In genomic region chr16:50336884-50337283, GRCh38 we compare ENCODE assay signal across 28 cellular contexts. TPM values are rescaled to one million over a fixed set of nuclear protein-coding genes. Genes with fewer than 3 reads are reported as not detected.
A peak's percentile ranks its signal among the peaks of the same experiment; 100 is the strongest.
DNase-seq lines count a peak whose midpoint lies in the region; ATAC-seq and TF ChIP-seq lines count a peak whose summit lies in the region.
"Had no signal": no experiment of that assay in that cellular context is flagged by ENCODE, and none has a peak within 500 bp of the region (broad histone marks: within the 10 kb centered on the region; RNA-seq: fewer than 3 reads in every experiment).

No MANE protein-coding gene starts in this region.

- H3K4me3 ChIP-seq in tibial artery = no peak overlapping the region
- H3K4me3 ChIP-seq: heart left ventricle, lower lobe of right lung, smooth muscle cell, stomach, tibial nerve had no signal

- H3K27ac Mint-ChIP-seq in activated naive CD4-positive, alpha-beta T cell treated with anti-CD3 and anti-CD28 coated beads for 36 hours = peak overlapping the region; percentile 89
- H3K27ac Mint-ChIP-seq in activated CD4-positive, alpha-beta memory T cell treated with anti-CD3 and anti-CD28 coated beads for 36 hours = peak overlapping the region; percentile 28
- H3K27ac Mint-ChIP-seq in immature natural killer cell = peak overlapping the region; percentile 94 to 100 (median 98)
- H3K27ac Mint-ChIP-seq in glutamatergic neuron (ENCODE audit: unreplicated experiment) = no peak overlapping the region

- H3K36me3 ChIP-seq in tibial artery = peaks cover 0 to 30% (median 23%) of the 10 kb centered on the region in 3 donors

- no peaks in the 10 kb centered on the region for H3K27me3 ChIP-seq in tibial artery
- H3K27me3 ChIP-seq: heart left ventricle, stomach, tibial nerve had no signal

- CTCF ChIA-PET in activated naive CD4-positive, alpha-beta T cell treated with anti-CD3 and anti-CD28 coated beads for 36 hours (lab: Charles Lee) = interaction anchor here (0.7 to 3.5 kb wide), 4 partner anchors 9 to 326 kb away, joined by 3 to 29 read pairs (median 4); no protein-coding TSS in a partner anchor
- CTCF ChIA-PET in activated CD4-positive, alpha-beta memory T cell treated with anti-CD3 and anti-CD28 coated beads for 36 hours (lab: Charles Lee) = interaction anchor here (0.7 to 6.3 kb wide), 3 partner anchors 9 to 25 kb away, joined by 3 to 93 read pairs (median 4); no protein-coding TSS in a partner anchor

- peaks cover 33% of the 10 kb centered on the region for H3K36me3 Mint-ChIP-seq in activated naive CD4-positive, alpha-beta T cell treated with anti-CD3 and anti-CD28 coated beads for 36 hours (ENCODE audit: low read depth)
- H3K36me3 Mint-ChIP-seq in activated CD4-positive, alpha-beta memory T cell treated with anti-CD3 and anti-CD28 coated beads for 36 hours = peaks cover 35% of the 10 kb centered on the region
- peaks cover 21 to 46% (median 27%) of the 10 kb centered on the region in 3 donors for H3K36me3 Mint-ChIP-seq in immature natural killer cell
- H3K36me3 Mint-ChIP-seq in glutamatergic neuron (ENCODE audit: unreplicated experiment) = peaks cover 2% of the 10 kb centered on the region

- H3K4me3 Mint-ChIP-seq in activated naive CD4-positive, alpha-beta T cell treated with anti-CD3 and anti-CD28 coated beads for 36 hours = no peak overlapping the region
- no peak overlapping the region for H3K4me3 Mint-ChIP-seq in activated CD4-positive, alpha-beta memory T cell treated with anti-CD3 and anti-CD28 coated beads for 36 hours
- H3K4me3 Mint-ChIP-seq in immature natural killer cell (peak overlapping the region in 3 of 5 donors; percentile 71 to 86 (median 73)), glutamatergic neuron (ENCODE audit: unreplicated experiment) (no peak overlapping the region)

- intact Hi-C loops in activated naive CD4-positive, alpha-beta T cell treated with anti-CD3 and anti-CD28 coated beads for 36 hours (cut with micrococcal nuclease) = loop anchor here (5.0 to 10.0 kb wide), 2 partner anchors 270 to 1972 kb away; partner anchors contain the start of gene HEATR3
- intact Hi-C loops in activated CD4-positive, alpha-beta memory T cell treated with anti-CD3 and anti-CD28 coated beads for 36 hours (cut with micrococcal nuclease) = loop anchor here (5.0 to 10.0 kb wide), 4 partner anchors 312 to 1725 kb away; partner anchors contain the start of genes CNEP1R1, N4BP1 and SNX20
- intact Hi-C loops in tibial artery (cut with DNase I; ENCODE audit: low total_unique reads) = no loop called here

- peak overlapping the region; percentile 8 to 72 for H3K27ac ChIP-seq in tibial artery
- H3K27ac ChIP-seq: heart left ventricle, lower lobe of right lung, parathyroid adenoma had no signal

- no peaks in the 10 kb centered on the region for H3K9me3 Mint-ChIP-seq in activated naive CD4-positive, alpha-beta T cell treated with anti-CD3 and anti-CD28 coated beads for 36 hours
- H3K9me3 Mint-ChIP-seq in activated CD4-positive, alpha-beta memory T cell treated with anti-CD3 and anti-CD28 coated beads for 36 hours = no peaks in the 10 kb centered on the region
- H3K9me3 Mint-ChIP-seq in immature natural killer cell (no peaks in the 10 kb centered on the region), glutamatergic neuron (ENCODE audit: unreplicated experiment) (no peaks in the 10 kb centered on the region)
- H3K9me3 Mint-ChIP-seq: T-helper 1 cell treated with Interleukin-12 subunit alpha and Interleukin-12 subunit beta and Interleukin-4 antibody, amounts not matched to agents 30 μg/mL and 1 μg/mL, for 36 hours had no signal

- no peaks in the 10 kb centered on the region for H3K27me3 Mint-ChIP-seq in activated naive CD4-positive, alpha-beta T cell treated with anti-CD3 and anti-CD28 coated beads for 36 hours (ENCODE audit: low read depth)
- H3K27me3 Mint-ChIP-seq in activated CD4-positive, alpha-beta memory T cell treated with anti-CD3 and anti-CD28 coated beads for 36 hours = no peaks in the 10 kb centered on the region
- H3K27me3 Mint-ChIP-seq in immature natural killer cell (ENCODE audit: low read depth in 3 of 3) (peaks cover 5 to 28% (median 13%) of the 10 kb centered on the region in 3 donors), glutamatergic neuron (ENCODE audit: unreplicated experiment) (no peaks in the 10 kb centered on the region)

- H3K4me1 Mint-ChIP-seq in activated naive CD4-positive, alpha-beta T cell treated with anti-CD3 and anti-CD28 coated beads for 36 hours (ENCODE audit: low read depth) = peaks cover 62% of the 10 kb centered on the region
- H3K4me1 Mint-ChIP-seq in activated CD4-positive, alpha-beta memory T cell treated with anti-CD3 and anti-CD28 coated beads for 36 hours (ENCODE audit: low read depth) = peaks cover 66% of the 10 kb centered on the region
- H3K4me1 Mint-ChIP-seq in immature natural killer cell (peaks cover 66 to 76% of the 10 kb centered on the region in 2 donors), glutamatergic neuron (ENCODE audit: low read depth, unreplicated experiment) (peaks cover 6% of the 10 kb centered on the region)

- POLR2A ChIA-PET in activated CD4-positive, alpha-beta memory T cell treated with anti-CD3 and anti-CD28 coated beads for 36 hours (lab: Charles Lee) = interaction anchor here (1.0 to 1.4 kb wide), 3 partner anchors 9 to 73 kb away, joined by 3 to 5 read pairs (median 3); no protein-coding TSS in a partner anchor

- no peak for DNase-seq in activated naive CD4-positive, alpha-beta T cell treated with anti-CD3 and anti-CD28 coated beads for 36 hours
- no peak for DNase-seq in activated naive CD4-positive, alpha-beta T cell (lab: John Stamatoyannopoulos, UW)
- no peak for DNase-seq in activated CD4-positive, alpha-beta memory T cell treated with anti-CD3 and anti-CD28 coated beads for 36 hours
- DNase-seq in immature natural killer cell (no peak), tibial artery (no peak), 8988T (no peak), glutamatergic neuron (no peak)
- DNase-seq: ACHN; activated effector memory CD4-positive, alpha-beta T cell treated with Interleukin-2 at 50 U/mL for 16 hours; Caco-2; DMS79 treated with DMSO at 0.1 percent for 48 hours; effector CD4-positive, alpha-beta T cell; GF-D8; heart left ventricle; KG1; kidney glomerular epithelial cell; lower lobe of right lung; MM.1S; NCI-H1417; NCI-H774; RPMI8226; stimulated activated CD4-positive, alpha-beta T cell treated with anti-CD3 and anti-CD28 coated beads, Interleukin-2, amount 100 ng/mL, for 24 hours; stomach had no signal

- TF ChIP-seq CTCF in tibial artery (IDR thresholded peaks at IDR 0.05) = no peak
- no peak for TF ChIP-seq CTCF in glutamatergic neuron (IDR thresholded peaks at IDR 0.05; ENCODE audit: partially characterized antibody, unreplicated experiment)

- no peaks in the 10 kb centered on the region for H3K9me3 ChIP-seq in tibial artery
- H3K9me3 ChIP-seq: Caco-2, heart left ventricle, lower lobe of right lung, stomach, tibial nerve had no signal

- no peak for ATAC-seq in GM18867 (IDR thresholded peaks at IDR 0.05; ENCODE audit: unreplicated experiment)
- ATAC-seq: heart left ventricle, lower lobe of right lung had no signal

- peaks cover 0 to 97% (median 35%) of the 10 kb centered on the region in 4 donors for H3K4me1 ChIP-seq in tibial artery
- H3K4me1 ChIP-seq: parathyroid adenoma had no signal

RNA-seq across cellular contexts. Expression of gene BRD7, which starts 31.9 kb away (rescaled TPM):
- 100 to 1,000 TPM in 1 of 2 experiments, 10 to 100 TPM in 1; 96.7 to 101 TPM for total RNA-seq in activated naive CD4-positive, alpha-beta T cell treated with anti-CD3 and anti-CD28 coated beads for 36 hours
- 100 to 1,000 TPM in 1 of 2 experiments, 10 to 100 TPM in 1; 87.9 to 103 TPM for total RNA-seq in activated CD4-positive, alpha-beta memory T cell treated with anti-CD3 and anti-CD28 coated beads for 36 hours
- 10 to 100 TPM; 15.7 to 42.7 (median 39.8) TPM for polyA plus RNA-seq in immature natural killer cell
- total RNA-seq in glutamatergic neuron (ENCODE audit: unreplicated experiment) = 80.8 TPM

Comparison
In these comparisons a context has a peak if more than half of its experiments do, and no peak if none do; other contexts are left out.
1. H3K4me3 Mint-ChIP-seq: peak in immature natural killer cell (3 of 5); none in activated naive CD4-positive, alpha-beta T cell treated with anti-CD3 and anti-CD28 coated beads for 36 hours (single experiment), activated CD4-positive, alpha-beta memory T cell treated with anti-CD3 and anti-CD28 coated beads for 36 hours (single experiment) and glutamatergic neuron (single experiment).